Comparison of ENCODE assay signal across 26 cellular contexts in genomic region chr14:100487304-100487703, GRCh38.
"Had no signal": no experiment of that assay in that cellular context is flagged by ENCODE, and none has a peak within 500 bp of the region (broad histone marks: within the 10 kb centered on the region; RNA-seq: fewer than 3 reads in every experiment).

No MANE protein-coding gene starts in this region.

- H3K27me3 ChIP-seq: colonic mucosa, esophagus squamous epithelium, hepatocyte, right lobe of liver, spleen, testis, tibial nerve, upper lobe of right lung had no signal

- H3K9ac ChIP-seq: parathyroid adenoma had no signal

- DNase-seq: colonic mucosa; dermis blood vessel endothelial cell; esophagus squamous epithelium; foreskin fibroblast; head of caudate nucleus; left colon; left ventricle myocardium superior; mesenchymal stem cell; midbrain; naive B cell; occipital lobe; right lobe of liver; spleen; stimulated activated CD4-positive, alpha-beta T cell treated with anti-CD3 and anti-CD28 coated beads, Interleukin-15, amount 100 ng/mL, for 24 hours; stimulated activated CD4-positive, alpha-beta T cell treated with anti-CD3 and anti-CD28 coated beads, Interleukin-1b, Interleukin-23, amount 100 ng/mL, for 48 hours; stimulated activated CD4-positive, alpha-beta T cell treated with anti-CD3 and anti-CD28 coated beads, Interleukin-4, amount 100 ng/mL, for 24 hours; stimulated activated naive B cell treated with anti-CD40 and anti-IgM and Interleukin-4, amounts not matched to agents 10 μg/mL and 1 μg/mL and 100 μg/mL, for 72 hours; stimulated activated naive CD8-positive, alpha-beta T cell treated with anti-CD3 and anti-CD28 coated beads, Interleukin-15, amount 100 ng/mL, for 72 hours; upper lobe of right lung had no signal

- H3K4me1 ChIP-seq: colonic mucosa, esophagus squamous epithelium, parathyroid adenoma, prostate gland, right lobe of liver, testis, upper lobe of right lung had no signal

- H3K4me2 ChIP-seq: hepatocyte had no signal

- H3K9me3 Mint-ChIP-seq: nephron; stimulated activated naive CD8-positive, alpha-beta T cell treated with anti-CD3 and anti-CD28 coated beads, Interleukin-15, amount 100 ng/mL, for 72 hours had no signal

- ATAC-seq: left colon; left ventricle myocardium superior; right lobe of liver; stimulated activated naive B cell treated with anti-CD40 and anti-IgM and Interleukin-4, amounts not matched to agents 10 μg/mL and 1 μg/mL and 100 μg/mL, for 72 hours; upper lobe of right lung had no signal

- H3K4me3 ChIP-seq: colonic mucosa, esophagus squamous epithelium, hepatocyte, lung, prostate gland, right lobe of liver, spleen, testis, tibial nerve, upper lobe of right lung had no signal

- H3K27ac ChIP-seq: colonic mucosa, esophagus squamous epithelium, hepatocyte, parathyroid adenoma, prostate gland, right lobe of liver, spleen, testis, tibial nerve, upper lobe of right lung had no signal

- H3K27ac Mint-ChIP-seq: naive B cell; nephron; stimulated activated naive CD8-positive, alpha-beta T cell treated with anti-CD3 and anti-CD28 coated beads, Interleukin-15, amount 100 ng/mL, for 72 hours had no signal

- H3K79me2 ChIP-seq: hepatocyte, parathyroid adenoma had no signal

- H2AFZ ChIP-seq: hepatocyte, parathyroid adenoma had no signal

- H3K36me3 ChIP-seq: colonic mucosa, prostate gland, right lobe of liver, upper lobe of right lung had no signal

- H3K4me3 Mint-ChIP-seq: nephron; stimulated activated naive CD8-positive, alpha-beta T cell treated with anti-CD3 and anti-CD28 coated beads, Interleukin-15, amount 100 ng/mL, for 72 hours had no signal

- H3K9me3 ChIP-seq: colonic mucosa, esophagus squamous epithelium, prostate gland, right lobe of liver, spleen, testis, tibial nerve, upper lobe of right lung had no signal
